Comparison of ENCODE assay signal across 12 cellular contexts in the genomic region with DNA sequence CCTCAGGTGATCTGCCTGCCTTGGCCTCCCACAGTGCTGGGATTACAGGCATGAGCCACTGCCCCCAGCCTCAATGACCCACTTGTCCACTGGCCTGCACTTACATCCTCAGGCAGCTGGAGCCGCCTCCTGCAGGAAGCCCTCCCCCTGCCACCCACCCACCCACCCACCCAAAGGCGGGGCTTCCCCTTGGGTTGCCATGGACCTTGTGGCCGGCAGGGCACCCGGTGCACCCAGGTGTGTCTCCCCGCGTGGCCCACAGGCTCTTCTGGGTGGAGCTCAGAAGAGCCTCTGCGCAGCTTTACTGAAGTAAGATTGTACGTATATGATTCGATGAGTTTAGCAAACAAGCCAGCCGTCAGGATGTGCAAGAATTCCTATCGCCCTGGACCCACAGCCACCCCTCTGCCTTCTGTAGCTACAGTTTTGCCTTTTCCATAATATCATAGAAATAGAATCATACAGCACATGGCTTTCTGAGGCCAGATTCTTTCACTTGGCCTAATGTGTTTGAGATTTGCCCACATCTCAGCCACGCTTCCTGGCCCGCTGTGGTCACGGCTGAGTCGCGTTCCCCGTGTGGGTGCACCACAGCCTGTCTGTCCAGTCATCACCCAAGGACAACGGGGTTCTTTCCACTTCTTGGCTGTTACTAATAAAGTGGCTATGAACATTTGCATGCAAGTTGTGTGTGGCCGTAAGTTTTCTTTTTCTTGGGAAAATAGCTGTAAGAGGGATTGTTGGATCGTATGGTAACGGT. TPM values are rescaled to one million over a fixed set of nuclear protein-coding genes. Genes with fewer than 3 reads are reported as not detected.
A peak's percentile ranks its signal among the peaks of the same experiment; 100 is the strongest.
DNase-seq lines count a peak whose midpoint lies in the region; ATAC-seq, FAIRE-seq and TF ChIP-seq lines count a peak whose summit lies in the region.
"Had no signal": no experiment of that assay in that cellular context is flagged by ENCODE, and none has a peak within 500 bp of the region (broad histone marks: within the 10 kb centered on the region; RNA-seq: fewer than 3 reads in every experiment).

No MANE protein-coding gene starts in this region.

- TF ChIP-seq CTCF in CD4-positive, alpha-beta T cell (IDR thresholded peaks at IDR 0.05) = no peak
- TF ChIP-seq CTCF in neural crest cell (conservative IDR thresholded peaks at IDR 0.05) = no peak
- TF ChIP-seq CTCF in transverse colon (IDR thresholded peaks at IDR 0.05) = no peak
- TF ChIP-seq CTCF in lower lobe of right lung (IDR thresholded peaks at IDR 0.05) = no peak

- H3K4me1 Mint-ChIP-seq in CD4-positive, alpha-beta T cell (ENCODE audit: low read depth) = peaks cover 6% of the 10 kb centered on the region
- H3K4me1 Mint-ChIP-seq in activated naive CD8-positive, alpha-beta T cell treated with anti-CD3 and anti-CD28 coated beads, Interleukin-2, amount 50 U/mL, for 24 hours = peaks cover 26% of the 10 kb centered on the region
- H3K4me1 Mint-ChIP-seq in neural crest cell = peaks cover 16% of the 10 kb centered on the region

- intact Hi-C loops in CD4-positive, alpha-beta T cell (cut with DNase I, micrococcal nuclease) = loop anchor here (5.0 kb wide), 2 partner anchors 42 to 188 kb away; partner anchors contain the start of gene DUSP8 (in 1 of the 2)
- intact Hi-C loops in transverse colon (cut with DNase I; ENCODE audit: low total_unique reads) (no loop called here), lower lobe of right lung (cut with DNase I) (no loop called here)

- CTCF ChIA-PET in CD4-positive, alpha-beta T cell (lab: Charles Lee) = interaction anchor here (0.6 kb wide), 1 partner anchor 1402 kb away, joined by 3 read pairs; no protein-coding TSS in a partner anchor

- no peak overlapping the region for H3K4me3 ChIP-seq in transverse colon
- H3K4me3 ChIP-seq in lower lobe of right lung = no peak overlapping the region

- H3K9me3 ChIP-seq in CD4-positive, alpha-beta T cell (ENCODE audit: control insufficient read depth, low read length) = no peaks in the 10 kb centered on the region
- H3K9me3 ChIP-seq in transverse colon = no peaks in the 10 kb centered on the region
- no peaks in the 10 kb centered on the region for H3K9me3 ChIP-seq in lower lobe of right lung

- H3K4me1 ChIP-seq in transverse colon (peaks cover 8 to 18% (median 15%) of the 10 kb centered on the region in 4 donors), lower lobe of right lung (peaks cover 14% of the 10 kb centered on the region)

- no peaks in the 10 kb centered on the region for H3K36me3 Mint-ChIP-seq in CD4-positive, alpha-beta T cell (ENCODE audit: low read depth)
- H3K36me3 Mint-ChIP-seq in activated naive CD8-positive, alpha-beta T cell treated with anti-CD3 and anti-CD28 coated beads, Interleukin-2, amount 50 U/mL, for 24 hours (ENCODE audit: low read depth) = no peaks in the 10 kb centered on the region
- H3K36me3 Mint-ChIP-seq in neural crest cell (ENCODE audit: low read depth) = no peaks in the 10 kb centered on the region

- H3K9me3 Mint-ChIP-seq in CD4-positive, alpha-beta T cell = no peaks in the 10 kb centered on the region
- H3K9me3 Mint-ChIP-seq in activated naive CD8-positive, alpha-beta T cell treated with anti-CD3 and anti-CD28 coated beads, Interleukin-2, amount 50 U/mL, for 24 hours = no peaks in the 10 kb centered on the region
- peaks cover 4% of the 10 kb centered on the region for H3K9me3 Mint-ChIP-seq in neural crest cell

- H3K27ac Mint-ChIP-seq in CD4-positive, alpha-beta T cell = peak overlapping the region; percentile 51
- peak overlapping the region; percentile 56 for H3K27ac Mint-ChIP-seq in activated naive CD8-positive, alpha-beta T cell treated with anti-CD3 and anti-CD28 coated beads, Interleukin-2, amount 50 U/mL, for 24 hours
- H3K27ac Mint-ChIP-seq in neural crest cell (ENCODE audit: unreplicated experiment) = no peak overlapping the region

- TF ChIP-seq POLR2A in GM12891 (IDR thresholded peaks at IDR 0.05; ENCODE audit: low read depth, low read length) = no peak
- TF ChIP-seq POLR2A in transverse colon (IDR thresholded peaks at IDR 0.05) = no peak

- H3K27ac ChIP-seq in CD4-positive, alpha-beta T cell (ENCODE audit: low read depth, low read length) = no peak overlapping the region
- H3K27ac ChIP-seq in transverse colon (no peak overlapping the region), lower lobe of right lung (no peak overlapping the region)

- no peak for ATAC-seq in CD4-positive, alpha-beta T cell (ENCODE audit: poor library complexity)
- ATAC-seq in activated naive CD8-positive, alpha-beta T cell treated with anti-CD3 and anti-CD28 coated beads, Interleukin-2, amount 50 U/mL, for 24 hours = no peak
- ATAC-seq in lower lobe of right lung (no peak), GM18870 (IDR thresholded peaks at IDR 0.05; ENCODE audit: unreplicated experiment) (no peak)

- TF ChIP-seq EP300 in transverse colon (IDR thresholded peaks at IDR 0.05; ENCODE audit: low read depth) = no peak

- H3K36me3 ChIP-seq in transverse colon (no peaks in the 10 kb centered on the region), lower lobe of right lung (no peaks in the 10 kb centered on the region)

- H3K27me3 Mint-ChIP-seq in CD4-positive, alpha-beta T cell = no peaks in the 10 kb centered on the region
- peaks cover 13% of the 10 kb centered on the region for H3K27me3 Mint-ChIP-seq in activated naive CD8-positive, alpha-beta T cell treated with anti-CD3 and anti-CD28 coated beads, Interleukin-2, amount 50 U/mL, for 24 hours
- peaks cover 11% of the 10 kb centered on the region for H3K27me3 Mint-ChIP-seq in neural crest cell (ENCODE audit: low read depth)

- POLR2A ChIA-PET in CD4-positive, alpha-beta T cell (lab: Charles Lee) = no interaction called here

- in situ Hi-C loops in transverse colon (cut with MboI; ENCODE audit: low pct_ligation_motif_present in 1 of 4, low pct_unique_long_range_greater_than_20kb in 1 of 4, low sequenced_read_pairs in 3 of 4) = no loop called here

- peak overlapping the region; percentile 31 for H3K4me3 Mint-ChIP-seq in CD4-positive, alpha-beta T cell
- H3K4me3 Mint-ChIP-seq in activated naive CD8-positive, alpha-beta T cell treated with anti-CD3 and anti-CD28 coated beads, Interleukin-2, amount 50 U/mL, for 24 hours = no peak overlapping the region
- H3K4me3 Mint-ChIP-seq in neural crest cell = peak overlapping the region; percentile 64

- DNase-seq in CD4-positive, alpha-beta T cell = no peak
- DNase-seq in GM12891 (ENCODE audit: insufficient read length, low spot score) = no peak
- DNase-seq in activated naive CD8-positive, alpha-beta T cell treated with anti-CD3 and anti-CD28 coated beads, Interleukin-2, amount 50 U/mL, for 24 hours = peak; percentile 52
- no peak for DNase-seq in neural crest cell (ENCODE audit: low read depth, low spot score)
- no peak for DNase-seq in transverse colon
- DNase-seq in lower lobe of right lung = no peak
- DNase-seq: amygdala, COR-L47, dermis blood vessel endothelial cell, NCI-H1105 treated with DMSO at 0.1 percent for 48 hours, PC-3 had no signal

- peak; percentile 61 for FAIRE-seq in GM12891 (lab: Jason Lieb, UNC)

- WGBS in transverse colon (ENCODE audit: low coverage in 1 of 2), 2 donors = 60 to 68% methylated on average over 2 to 21 of the region's 21 CpGs

- no peaks in the 10 kb centered on the region for H3K27me3 ChIP-seq in CD4-positive, alpha-beta T cell (ENCODE audit: control insufficient read depth, insufficient read depth, low read length)
- H3K27me3 ChIP-seq in transverse colon (peaks cover 45% of the 10 kb centered on the region), lower lobe of right lung (ENCODE audit: low read depth) (peaks cover 9% of the 10 kb centered on the region)

TF ChIP-seq in GM12891, 5 proteins besides CTCF, POLR2A, EP300 and RAD21:
- TF ChIP-seq POLR2AphosphoS5 (IDR thresholded peaks at IDR 0.05; ENCODE audit: low read depth, low read length) = no peak
- TF ChIP-seq PAX5 (IDR thresholded peaks at IDR 0.05; ENCODE audit: insufficient read depth, low read length, severe bottlenecking) = no peak
- TF ChIP-seq TAF1 (IDR thresholded peaks at IDR 0.05; ENCODE audit: low read depth, low read length) = no peak
- TF ChIP-seq POU2F2 (IDR thresholded peaks at IDR 0.05; ENCODE audit: low read depth, low read length) = no peak
- no peak for TF ChIP-seq SPI1 (IDR thresholded peaks at IDR 0.05; ENCODE audit: low read depth, low read length)

RNA-seq across cellular contexts. Expression of gene BRSK2, which starts 5.3 kb away (rescaled TPM):
- under 1 TPM; 0.22 to 0.55 TPM for total RNA-seq in CD4-positive, alpha-beta T cell
- polyA plus RNA-seq in GM12891 (2012; ENCODE audit: low read depth, missing spikeins) = 0.15 TPM
- total RNA-seq in neural crest cell (59.9 and 72.5 TPM in 2 replicates), transverse colon (1 to 10 TPM in 1 of 4 donors, under 1 TPM in 2, not detected in 1; 0.14 to 1.8 (median 0.95) TPM), lower lobe of right lung (0.62 TPM)

Comparison
In these comparisons a context has a peak if more than half of its experiments do, and no peak if none do; other contexts are left out.
1. RNA of gene BRSK2, which starts 5.3 kb away (total RNA-seq): 59.9 to 72.5 TPM in neural crest cell; 0.14 to 1.8 TPM in transverse colon, 0.62 TPM in lower lobe of right lung (single experiment) and 0.22 to 0.55 TPM in CD4-positive, alpha-beta T cell; every median in the first group is over 10 times any median in the second.
2. intact Hi-C loops: an anchor here in CD4-positive, alpha-beta T cell (5.0 kb wide); none called in transverse colon and lower lobe of right lung.